In genomic region chr16:30896890-30897730, GRCh38 we compare ENCODE assay signal across 8 cellular contexts.
A peak's percentile ranks its signal among the peaks of the same experiment; 100 is the strongest.
DNase-seq lines count a peak whose midpoint lies in the region; ATAC-seq and TF ChIP-seq lines count a peak whose summit lies in the region.

No MANE protein-coding gene starts in this region.

- no peak overlapping the region for H3K27ac Mint-ChIP-seq in central memory CD8-positive, alpha-beta T cell (ENCODE audit: low read depth)

- H3K27me3 Mint-ChIP-seq in central memory CD8-positive, alpha-beta T cell, result no peaks in the 10 kb centered on the region

- H3K4me3 ChIP-seq in AG09309 (ENCODE audit: control insufficient read depth, low read depth, low read length), result peak overlapping the region; percentile 59

- no peaks in the 10 kb centered on the region for H3K9me3 Mint-ChIP-seq in central memory CD8-positive, alpha-beta T cell

- no peak for TF ChIP-seq CTCF in AG09309 (IDR thresholded peaks at IDR 0.05; ENCODE audit: control insufficient read depth, insufficient read depth, low read depth, low read length, missing control alignments)

- DNase-seq in AG09309 (ENCODE audit: low read depth) (peak; percentile 52), NCI-H2029 (lab: John Stamatoyannopoulos, UW) (peak; percentile 89), islet precursor cell (peak; percentile 97)
- DNase-seq in activated CD4-positive, CD25-positive, alpha-beta regulatory T cell treated with anti-CD3 and anti-CD28 coated beads, Interleukin-2, amount 50 U/mL, for 72 hours, result peak; percentile 76
- no peak for DNase-seq in central memory CD8-positive, alpha-beta T cell (ENCODE audit: low spot score in 2 of 2)
- peak; percentile 64 to 78 for DNase-seq in stimulated activated CD4-positive, alpha-beta T cell treated with anti-CD3 and anti-CD28 coated beads, Interleukin-12 subunit alpha, Interleukin-12 subunit beta, amount 100 ng/mL, for 24 hours (ENCODE audit: low read depth in 2 of 2)

- H3K4me1 Mint-ChIP-seq in central memory CD8-positive, alpha-beta T cell, result peaks cover 43% of the 10 kb centered on the region

- ATAC-seq in GM21515 (IDR thresholded peaks at IDR 0.05; ENCODE audit: unreplicated experiment) (peak; percentile 34), HG03457 (IDR thresholded peaks at IDR 0.05; ENCODE audit: unreplicated experiment) (no peak)
- ATAC-seq in central memory CD8-positive, alpha-beta T cell (replicated peaks; ENCODE audit: extremely low read depth, poor library complexity, severe bottlenecking), result peak; percentile 49

- H3K4me3 Mint-ChIP-seq in central memory CD8-positive, alpha-beta T cell, result peak overlapping the region; percentile 11

- peaks cover 10% of the 10 kb centered on the region for H3K36me3 Mint-ChIP-seq in central memory CD8-positive, alpha-beta T cell (ENCODE audit: insufficient read depth)

Comparison
In these comparisons a context has a peak if more than half of its experiments do, and no peak if none do; other contexts are left out.
1. DNase-seq: peak in AG09309 (single experiment), NCI-H2029 (single experiment), activated CD4-positive, CD25-positive, alpha-beta regulatory T cell treated with anti-CD3 and anti-CD28 coated beads, Interleukin-2, amount 50 U/mL, for 72 hours (single experiment), islet precursor cell (single experiment) and stimulated activated CD4-positive, alpha-beta T cell treated with anti-CD3 and anti-CD28 coated beads, Interleukin-12 subunit alpha, Interleukin-12 subunit beta, amount 100 ng/mL, for 24 hours (2 of 2); none in central memory CD8-positive, alpha-beta T cell (0 of 2).